In the genomic region with DNA sequence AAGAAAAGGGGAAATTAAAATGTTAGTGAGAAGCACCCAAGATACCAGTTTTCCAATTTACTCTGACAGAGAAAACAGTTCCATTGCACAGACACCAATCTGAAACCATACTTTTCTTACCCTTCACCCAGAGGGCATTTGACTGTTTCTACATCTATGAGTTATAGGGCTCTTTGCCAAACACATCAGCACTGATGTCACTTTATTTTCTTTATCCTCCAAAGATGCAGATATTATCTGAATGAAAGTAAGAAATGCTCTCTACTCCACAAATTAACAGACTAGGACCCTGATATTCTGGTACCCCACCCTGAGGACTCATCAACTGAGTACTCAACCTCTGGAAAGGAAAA, we compare ENCODE assay signal across 1 cellular context.
TF ChIP-seq lines count a peak whose summit lies in the region.

No MANE protein-coding gene starts in this region.

TF ChIP-seq in WTC11, 78 proteins besides CTCF, POLR2A, EP300 and RAD21:
- TF ChIP-seq, protein P1, sequence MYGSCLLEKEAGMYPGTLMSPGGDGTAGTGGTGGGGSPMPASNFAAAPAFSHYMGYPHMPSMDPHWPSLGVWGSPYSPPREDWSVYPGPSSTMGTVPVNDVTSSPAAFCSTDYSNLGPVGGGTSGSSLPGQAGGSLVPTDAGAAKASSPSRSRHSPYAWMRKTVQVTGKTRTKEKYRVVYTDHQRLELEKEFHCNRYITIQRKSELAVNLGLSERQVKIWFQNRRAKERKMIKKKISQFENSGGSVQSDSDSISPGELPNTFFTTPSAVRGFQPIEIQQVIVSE (CRISPR knock-in tag; IDR thresholded peaks at IDR 0.05; ENCODE audit: borderline replicate concordance), result no peak
- TF ChIP-seq, protein P2, sequence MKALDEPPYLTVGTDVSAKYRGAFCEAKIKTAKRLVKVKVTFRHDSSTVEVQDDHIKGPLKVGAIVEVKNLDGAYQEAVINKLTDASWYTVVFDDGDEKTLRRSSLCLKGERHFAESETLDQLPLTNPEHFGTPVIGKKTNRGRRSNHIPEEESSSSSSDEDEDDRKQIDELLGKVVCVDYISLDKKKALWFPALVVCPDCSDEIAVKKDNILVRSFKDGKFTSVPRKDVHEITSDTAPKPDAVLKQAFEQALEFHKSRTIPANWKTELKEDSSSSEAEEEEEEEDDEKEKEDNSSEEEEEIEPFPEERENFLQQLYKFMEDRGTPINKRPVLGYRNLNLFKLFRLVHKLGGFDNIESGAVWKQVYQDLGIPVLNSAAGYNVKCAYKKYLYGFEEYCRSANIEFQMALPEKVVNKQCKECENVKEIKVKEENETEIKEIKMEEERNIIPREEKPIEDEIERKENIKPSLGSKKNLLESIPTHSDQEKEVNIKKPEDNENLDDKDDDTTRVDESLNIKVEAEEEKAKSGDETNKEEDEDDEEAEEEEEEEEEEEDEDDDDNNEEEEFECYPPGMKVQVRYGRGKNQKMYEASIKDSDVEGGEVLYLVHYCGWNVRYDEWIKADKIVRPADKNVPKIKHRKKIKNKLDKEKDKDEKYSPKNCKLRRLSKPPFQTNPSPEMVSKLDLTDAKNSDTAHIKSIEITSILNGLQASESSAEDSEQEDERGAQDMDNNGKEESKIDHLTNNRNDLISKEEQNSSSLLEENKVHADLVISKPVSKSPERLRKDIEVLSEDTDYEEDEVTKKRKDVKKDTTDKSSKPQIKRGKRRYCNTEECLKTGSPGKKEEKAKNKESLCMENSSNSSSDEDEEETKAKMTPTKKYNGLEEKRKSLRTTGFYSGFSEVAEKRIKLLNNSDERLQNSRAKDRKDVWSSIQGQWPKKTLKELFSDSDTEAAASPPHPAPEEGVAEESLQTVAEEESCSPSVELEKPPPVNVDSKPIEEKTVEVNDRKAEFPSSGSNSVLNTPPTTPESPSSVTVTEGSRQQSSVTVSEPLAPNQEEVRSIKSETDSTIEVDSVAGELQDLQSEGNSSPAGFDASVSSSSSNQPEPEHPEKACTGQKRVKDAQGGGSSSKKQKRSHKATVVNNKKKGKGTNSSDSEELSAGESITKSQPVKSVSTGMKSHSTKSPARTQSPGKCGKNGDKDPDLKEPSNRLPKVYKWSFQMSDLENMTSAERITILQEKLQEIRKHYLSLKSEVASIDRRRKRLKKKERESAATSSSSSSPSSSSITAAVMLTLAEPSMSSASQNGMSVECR (CRISPR knock-in tag; IDR thresholded peaks at IDR 0.05; ENCODE audit: borderline replicate concordance), result no peak
- no peak for TF ChIP-seq RORB (CRISPR knock-in tag; IDR thresholded peaks at IDR 0.05)
- no peak for TF ChIP-seq JUN (CRISPR knock-in tag; IDR thresholded peaks at IDR 0.05)
- TF ChIP-seq ZNF232 (CRISPR knock-in tag; IDR thresholded peaks at IDR 0.05), result no peak
- TF ChIP-seq GRHL2 (CRISPR knock-in tag; IDR thresholded peaks at IDR 0.05; ENCODE audit: insufficient replicate concordance, severe bottlenecking), result no peak
- TF ChIP-seq, protein P3, sequence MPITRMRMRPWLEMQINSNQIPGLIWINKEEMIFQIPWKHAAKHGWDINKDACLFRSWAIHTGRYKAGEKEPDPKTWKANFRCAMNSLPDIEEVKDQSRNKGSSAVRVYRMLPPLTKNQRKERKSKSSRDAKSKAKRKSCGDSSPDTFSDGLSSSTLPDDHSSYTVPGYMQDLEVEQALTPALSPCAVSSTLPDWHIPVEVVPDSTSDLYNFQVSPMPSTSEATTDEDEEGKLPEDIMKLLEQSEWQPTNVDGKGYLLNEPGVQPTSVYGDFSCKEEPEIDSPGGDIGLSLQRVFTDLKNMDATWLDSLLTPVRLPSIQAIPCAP (CRISPR knock-in tag; IDR thresholded peaks at IDR 0.05), result no peak
- TF ChIP-seq, protein P4, sequence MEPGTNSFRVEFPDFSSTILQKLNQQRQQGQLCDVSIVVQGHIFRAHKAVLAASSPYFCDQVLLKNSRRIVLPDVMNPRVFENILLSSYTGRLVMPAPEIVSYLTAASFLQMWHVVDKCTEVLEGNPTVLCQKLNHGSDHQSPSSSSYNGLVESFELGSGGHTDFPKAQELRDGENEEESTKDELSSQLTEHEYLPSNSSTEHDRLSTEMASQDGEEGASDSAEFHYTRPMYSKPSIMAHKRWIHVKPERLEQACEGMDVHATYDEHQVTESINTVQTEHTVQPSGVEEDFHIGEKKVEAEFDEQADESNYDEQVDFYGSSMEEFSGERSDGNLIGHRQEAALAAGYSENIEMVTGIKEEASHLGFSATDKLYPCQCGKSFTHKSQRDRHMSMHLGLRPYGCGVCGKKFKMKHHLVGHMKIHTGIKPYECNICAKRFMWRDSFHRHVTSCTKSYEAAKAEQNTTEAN (CRISPR knock-in tag; IDR thresholded peaks at IDR 0.05), result no peak
- TF ChIP-seq, protein P5, sequence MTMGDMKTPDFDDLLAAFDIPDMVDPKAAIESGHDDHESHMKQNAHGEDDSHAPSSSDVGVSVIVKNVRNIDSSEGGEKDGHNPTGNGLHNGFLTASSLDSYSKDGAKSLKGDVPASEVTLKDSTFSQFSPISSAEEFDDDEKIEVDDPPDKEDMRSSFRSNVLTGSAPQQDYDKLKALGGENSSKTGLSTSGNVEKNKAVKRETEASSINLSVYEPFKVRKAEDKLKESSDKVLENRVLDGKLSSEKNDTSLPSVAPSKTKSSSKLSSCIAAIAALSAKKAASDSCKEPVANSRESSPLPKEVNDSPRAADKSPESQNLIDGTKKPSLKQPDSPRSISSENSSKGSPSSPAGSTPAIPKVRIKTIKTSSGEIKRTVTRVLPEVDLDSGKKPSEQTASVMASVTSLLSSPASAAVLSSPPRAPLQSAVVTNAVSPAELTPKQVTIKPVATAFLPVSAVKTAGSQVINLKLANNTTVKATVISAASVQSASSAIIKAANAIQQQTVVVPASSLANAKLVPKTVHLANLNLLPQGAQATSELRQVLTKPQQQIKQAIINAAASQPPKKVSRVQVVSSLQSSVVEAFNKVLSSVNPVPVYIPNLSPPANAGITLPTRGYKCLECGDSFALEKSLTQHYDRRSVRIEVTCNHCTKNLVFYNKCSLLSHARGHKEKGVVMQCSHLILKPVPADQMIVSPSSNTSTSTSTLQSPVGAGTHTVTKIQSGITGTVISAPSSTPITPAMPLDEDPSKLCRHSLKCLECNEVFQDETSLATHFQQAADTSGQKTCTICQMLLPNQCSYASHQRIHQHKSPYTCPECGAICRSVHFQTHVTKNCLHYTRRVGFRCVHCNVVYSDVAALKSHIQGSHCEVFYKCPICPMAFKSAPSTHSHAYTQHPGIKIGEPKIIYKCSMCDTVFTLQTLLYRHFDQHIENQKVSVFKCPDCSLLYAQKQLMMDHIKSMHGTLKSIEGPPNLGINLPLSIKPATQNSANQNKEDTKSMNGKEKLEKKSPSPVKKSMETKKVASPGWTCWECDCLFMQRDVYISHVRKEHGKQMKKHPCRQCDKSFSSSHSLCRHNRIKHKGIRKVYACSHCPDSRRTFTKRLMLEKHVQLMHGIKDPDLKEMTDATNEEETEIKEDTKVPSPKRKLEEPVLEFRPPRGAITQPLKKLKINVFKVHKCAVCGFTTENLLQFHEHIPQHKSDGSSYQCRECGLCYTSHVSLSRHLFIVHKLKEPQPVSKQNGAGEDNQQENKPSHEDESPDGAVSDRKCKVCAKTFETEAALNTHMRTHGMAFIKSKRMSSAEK (CRISPR knock-in tag; IDR thresholded peaks at IDR 0.05; ENCODE audit: borderline replicate concordance), result no peak
